1 cellular context compared by ENCODE assay signal in the genomic region with DNA sequence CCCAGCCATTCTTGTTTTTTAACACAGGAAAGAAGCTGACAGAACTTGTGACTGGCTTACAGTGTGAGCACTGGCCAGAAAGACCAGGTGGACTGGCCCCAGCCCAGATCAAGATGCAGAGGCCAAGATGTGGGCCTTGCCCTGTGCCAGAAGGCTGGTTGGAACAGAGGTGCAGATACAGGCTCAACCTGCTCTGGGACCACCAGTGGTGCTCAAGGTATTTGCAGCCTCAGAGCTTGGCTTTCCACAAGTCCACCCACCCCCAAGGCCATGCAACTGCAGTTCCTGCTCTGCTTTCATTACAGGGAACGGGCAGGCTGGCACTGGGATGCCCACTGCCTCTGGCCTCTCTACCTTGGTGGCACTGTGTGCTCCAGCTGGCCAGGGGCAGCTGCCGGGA.
TF ChIP-seq lines count a peak whose summit lies in the region.

No MANE protein-coding gene starts in this region.

TF ChIP-seq in HCT116, 20 proteins besides CTCF, POLR2A, EP300 and RAD21 (continued from another document):
- TF ChIP-seq POLR2AphosphoS5 (IDR thresholded peaks at IDR 0.05; ENCODE audit: low read depth, low read length), result no peak
- no peak for TF ChIP-seq SP1 (IDR thresholded peaks at IDR 0.05; ENCODE audit: low read depth)
- TF ChIP-seq YY1 (IDR thresholded peaks at IDR 0.05; ENCODE audit: extremely low read depth, insufficient replicate concordance, low read depth, low read length), result no peak
- TF ChIP-seq TCF7L2 (IDR thresholded peaks at IDR 0.05; ENCODE audit: borderline replicate concordance, extremely low read depth, insufficient read depth, insufficient read length), result no peak
- TF ChIP-seq ZBTB33 (IDR thresholded peaks at IDR 0.05; ENCODE audit: extremely low read depth, insufficient replicate concordance, low read length), result no peak
- TF ChIP-seq EZH2phosphoT487 (IDR thresholded peaks at IDR 0.05; ENCODE audit: borderline replicate concordance), result no peak
- no peak for TF ChIP-seq ATF3 (IDR thresholded peaks at IDR 0.05)
- no peak for TF ChIP-seq FOSL1 (IDR thresholded peaks at IDR 0.05; ENCODE audit: low read depth)
- TF ChIP-seq, protein P1, sequence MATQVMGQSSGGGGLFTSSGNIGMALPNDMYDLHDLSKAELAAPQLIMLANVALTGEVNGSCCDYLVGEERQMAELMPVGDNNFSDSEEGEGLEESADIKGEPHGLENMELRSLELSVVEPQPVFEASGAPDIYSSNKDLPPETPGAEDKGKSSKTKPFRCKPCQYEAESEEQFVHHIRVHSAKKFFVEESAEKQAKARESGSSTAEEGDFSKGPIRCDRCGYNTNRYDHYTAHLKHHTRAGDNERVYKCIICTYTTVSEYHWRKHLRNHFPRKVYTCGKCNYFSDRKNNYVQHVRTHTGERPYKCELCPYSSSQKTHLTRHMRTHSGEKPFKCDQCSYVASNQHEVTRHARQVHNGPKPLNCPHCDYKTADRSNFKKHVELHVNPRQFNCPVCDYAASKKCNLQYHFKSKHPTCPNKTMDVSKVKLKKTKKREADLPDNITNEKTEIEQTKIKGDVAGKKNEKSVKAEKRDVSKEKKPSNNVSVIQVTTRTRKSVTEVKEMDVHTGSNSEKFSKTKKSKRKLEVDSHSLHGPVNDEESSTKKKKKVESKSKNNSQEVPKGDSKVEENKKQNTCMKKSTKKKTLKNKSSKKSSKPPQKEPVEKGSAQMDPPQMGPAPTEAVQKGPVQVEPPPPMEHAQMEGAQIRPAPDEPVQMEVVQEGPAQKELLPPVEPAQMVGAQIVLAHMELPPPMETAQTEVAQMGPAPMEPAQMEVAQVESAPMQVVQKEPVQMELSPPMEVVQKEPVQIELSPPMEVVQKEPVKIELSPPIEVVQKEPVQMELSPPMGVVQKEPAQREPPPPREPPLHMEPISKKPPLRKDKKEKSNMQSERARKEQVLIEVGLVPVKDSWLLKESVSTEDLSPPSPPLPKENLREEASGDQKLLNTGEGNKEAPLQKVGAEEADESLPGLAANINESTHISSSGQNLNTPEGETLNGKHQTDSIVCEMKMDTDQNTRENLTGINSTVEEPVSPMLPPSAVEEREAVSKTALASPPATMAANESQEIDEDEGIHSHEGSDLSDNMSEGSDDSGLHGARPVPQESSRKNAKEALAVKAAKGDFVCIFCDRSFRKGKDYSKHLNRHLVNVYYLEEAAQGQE (IDR thresholded peaks at IDR 0.05; ENCODE audit: low read depth), result no peak
- no peak for TF ChIP-seq MAX (IDR thresholded peaks at IDR 0.05)
- no peak for TF ChIP-seq ZNF274 (IDR thresholded peaks at IDR 0.05; ENCODE audit: low read depth, low read length)
- no peak for TF ChIP-seq ZFX (IDR thresholded peaks at IDR 0.05)
- no peak for TF ChIP-seq SIN3A (IDR thresholded peaks at IDR 0.05; ENCODE audit: low read depth)
- no peak for TF ChIP-seq CEBPB (IDR thresholded peaks at IDR 0.05; ENCODE audit: low read depth)
- no peak for TF ChIP-seq JUND (IDR thresholded peaks at IDR 0.05)
